1 cellular context compared by ENCODE assay signal in the genomic region with DNA sequence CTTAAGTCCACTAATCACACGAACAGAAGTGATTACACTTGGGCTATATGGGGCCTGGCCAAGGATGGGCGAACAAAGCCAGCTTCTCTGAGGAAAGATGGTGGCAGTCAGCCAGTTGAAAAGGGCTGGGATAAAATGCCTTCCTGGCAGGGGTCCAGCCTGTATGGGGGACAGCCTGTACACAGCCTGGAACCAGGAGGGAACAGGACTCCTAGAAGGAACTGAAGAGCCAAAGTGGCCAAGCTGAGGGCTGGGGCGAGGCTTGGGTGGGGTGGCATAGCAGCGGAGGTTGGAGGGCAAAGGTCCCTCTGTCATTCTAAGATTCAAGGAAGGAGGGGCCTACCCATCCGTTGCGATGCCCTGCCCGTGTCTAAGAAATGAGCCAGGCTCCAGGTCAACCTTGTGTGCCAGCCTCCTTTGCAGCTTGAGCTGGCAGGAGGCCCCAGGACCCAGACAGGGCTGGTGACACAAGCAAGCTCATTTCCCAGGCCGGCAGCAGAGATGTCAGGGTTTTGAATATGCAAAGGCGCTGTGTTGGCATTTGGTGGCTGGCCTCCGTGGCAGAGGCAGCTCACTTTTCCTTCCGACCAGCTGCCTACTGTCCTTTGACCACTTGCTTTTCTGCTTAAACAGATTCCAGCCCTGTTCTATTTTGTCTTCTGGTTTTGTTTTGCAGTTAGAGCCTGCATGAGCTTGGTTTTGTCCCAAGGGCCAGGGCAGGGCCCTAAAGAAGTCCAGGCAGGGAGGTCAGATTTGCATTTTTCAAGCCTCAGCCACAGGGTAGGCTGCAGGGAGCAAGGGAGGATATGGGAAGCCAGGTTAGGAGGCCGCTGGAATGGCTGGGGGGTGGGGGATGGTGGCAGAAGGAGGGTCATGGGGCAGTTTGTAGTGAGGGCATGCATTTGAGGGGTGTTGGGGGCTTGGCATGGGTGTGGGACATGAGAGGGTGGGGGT.
TF ChIP-seq lines count a peak whose summit lies in the region.

No MANE protein-coding gene starts in this region.

TF ChIP-seq in H1, 55 proteins besides CTCF, POLR2A, EP300 and RAD21:
- TF ChIP-seq BCL11A (IDR thresholded peaks at IDR 0.05; ENCODE audit: low read depth in 2 of 2, low read length in 2 of 2), result no peak
